1 cellular context compared by ENCODE assay signal in the genomic region with DNA sequence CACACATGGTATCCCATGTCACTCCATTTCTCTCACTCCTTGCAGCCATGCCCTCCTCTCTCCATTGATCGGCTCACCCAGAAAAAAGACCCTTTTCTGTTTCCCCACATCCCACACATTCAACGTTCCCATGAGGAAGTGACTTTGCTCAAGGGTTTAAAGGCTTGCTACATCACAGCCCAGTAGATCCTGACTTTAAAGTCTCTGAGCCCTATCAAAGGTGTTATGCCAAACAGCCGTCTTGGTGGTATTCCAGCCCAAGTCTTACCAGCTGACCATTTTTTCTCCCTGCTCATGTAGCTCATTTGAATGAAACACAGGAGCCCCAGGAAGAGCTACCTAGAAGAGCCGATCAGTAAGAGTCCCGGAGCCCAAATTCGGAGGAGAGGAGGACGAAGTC.
TF ChIP-seq lines count a peak whose summit lies in the region.

No MANE protein-coding gene starts in this region.

TF ChIP-seq in GM23338, 12 proteins besides CTCF, POLR2A, EP300 and RAD21:
- TF ChIP-seq EZH2phosphoT487 (IDR thresholded peaks at IDR 0.05; ENCODE audit: unreplicated experiment) (no peak), POLR2AphosphoS5 (IDR thresholded peaks at IDR 0.05; ENCODE audit: low read depth) (no peak), CREB1 (CRISPR knock-in tag; IDR thresholded peaks at IDR 0.05; ENCODE audit: low read depth) (no peak)
- TF ChIP-seq, protein P1, sequence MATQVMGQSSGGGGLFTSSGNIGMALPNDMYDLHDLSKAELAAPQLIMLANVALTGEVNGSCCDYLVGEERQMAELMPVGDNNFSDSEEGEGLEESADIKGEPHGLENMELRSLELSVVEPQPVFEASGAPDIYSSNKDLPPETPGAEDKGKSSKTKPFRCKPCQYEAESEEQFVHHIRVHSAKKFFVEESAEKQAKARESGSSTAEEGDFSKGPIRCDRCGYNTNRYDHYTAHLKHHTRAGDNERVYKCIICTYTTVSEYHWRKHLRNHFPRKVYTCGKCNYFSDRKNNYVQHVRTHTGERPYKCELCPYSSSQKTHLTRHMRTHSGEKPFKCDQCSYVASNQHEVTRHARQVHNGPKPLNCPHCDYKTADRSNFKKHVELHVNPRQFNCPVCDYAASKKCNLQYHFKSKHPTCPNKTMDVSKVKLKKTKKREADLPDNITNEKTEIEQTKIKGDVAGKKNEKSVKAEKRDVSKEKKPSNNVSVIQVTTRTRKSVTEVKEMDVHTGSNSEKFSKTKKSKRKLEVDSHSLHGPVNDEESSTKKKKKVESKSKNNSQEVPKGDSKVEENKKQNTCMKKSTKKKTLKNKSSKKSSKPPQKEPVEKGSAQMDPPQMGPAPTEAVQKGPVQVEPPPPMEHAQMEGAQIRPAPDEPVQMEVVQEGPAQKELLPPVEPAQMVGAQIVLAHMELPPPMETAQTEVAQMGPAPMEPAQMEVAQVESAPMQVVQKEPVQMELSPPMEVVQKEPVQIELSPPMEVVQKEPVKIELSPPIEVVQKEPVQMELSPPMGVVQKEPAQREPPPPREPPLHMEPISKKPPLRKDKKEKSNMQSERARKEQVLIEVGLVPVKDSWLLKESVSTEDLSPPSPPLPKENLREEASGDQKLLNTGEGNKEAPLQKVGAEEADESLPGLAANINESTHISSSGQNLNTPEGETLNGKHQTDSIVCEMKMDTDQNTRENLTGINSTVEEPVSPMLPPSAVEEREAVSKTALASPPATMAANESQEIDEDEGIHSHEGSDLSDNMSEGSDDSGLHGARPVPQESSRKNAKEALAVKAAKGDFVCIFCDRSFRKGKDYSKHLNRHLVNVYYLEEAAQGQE (IDR thresholded peaks at IDR 0.05; ENCODE audit: unreplicated experiment) = no peak
- TF ChIP-seq, protein P2, sequence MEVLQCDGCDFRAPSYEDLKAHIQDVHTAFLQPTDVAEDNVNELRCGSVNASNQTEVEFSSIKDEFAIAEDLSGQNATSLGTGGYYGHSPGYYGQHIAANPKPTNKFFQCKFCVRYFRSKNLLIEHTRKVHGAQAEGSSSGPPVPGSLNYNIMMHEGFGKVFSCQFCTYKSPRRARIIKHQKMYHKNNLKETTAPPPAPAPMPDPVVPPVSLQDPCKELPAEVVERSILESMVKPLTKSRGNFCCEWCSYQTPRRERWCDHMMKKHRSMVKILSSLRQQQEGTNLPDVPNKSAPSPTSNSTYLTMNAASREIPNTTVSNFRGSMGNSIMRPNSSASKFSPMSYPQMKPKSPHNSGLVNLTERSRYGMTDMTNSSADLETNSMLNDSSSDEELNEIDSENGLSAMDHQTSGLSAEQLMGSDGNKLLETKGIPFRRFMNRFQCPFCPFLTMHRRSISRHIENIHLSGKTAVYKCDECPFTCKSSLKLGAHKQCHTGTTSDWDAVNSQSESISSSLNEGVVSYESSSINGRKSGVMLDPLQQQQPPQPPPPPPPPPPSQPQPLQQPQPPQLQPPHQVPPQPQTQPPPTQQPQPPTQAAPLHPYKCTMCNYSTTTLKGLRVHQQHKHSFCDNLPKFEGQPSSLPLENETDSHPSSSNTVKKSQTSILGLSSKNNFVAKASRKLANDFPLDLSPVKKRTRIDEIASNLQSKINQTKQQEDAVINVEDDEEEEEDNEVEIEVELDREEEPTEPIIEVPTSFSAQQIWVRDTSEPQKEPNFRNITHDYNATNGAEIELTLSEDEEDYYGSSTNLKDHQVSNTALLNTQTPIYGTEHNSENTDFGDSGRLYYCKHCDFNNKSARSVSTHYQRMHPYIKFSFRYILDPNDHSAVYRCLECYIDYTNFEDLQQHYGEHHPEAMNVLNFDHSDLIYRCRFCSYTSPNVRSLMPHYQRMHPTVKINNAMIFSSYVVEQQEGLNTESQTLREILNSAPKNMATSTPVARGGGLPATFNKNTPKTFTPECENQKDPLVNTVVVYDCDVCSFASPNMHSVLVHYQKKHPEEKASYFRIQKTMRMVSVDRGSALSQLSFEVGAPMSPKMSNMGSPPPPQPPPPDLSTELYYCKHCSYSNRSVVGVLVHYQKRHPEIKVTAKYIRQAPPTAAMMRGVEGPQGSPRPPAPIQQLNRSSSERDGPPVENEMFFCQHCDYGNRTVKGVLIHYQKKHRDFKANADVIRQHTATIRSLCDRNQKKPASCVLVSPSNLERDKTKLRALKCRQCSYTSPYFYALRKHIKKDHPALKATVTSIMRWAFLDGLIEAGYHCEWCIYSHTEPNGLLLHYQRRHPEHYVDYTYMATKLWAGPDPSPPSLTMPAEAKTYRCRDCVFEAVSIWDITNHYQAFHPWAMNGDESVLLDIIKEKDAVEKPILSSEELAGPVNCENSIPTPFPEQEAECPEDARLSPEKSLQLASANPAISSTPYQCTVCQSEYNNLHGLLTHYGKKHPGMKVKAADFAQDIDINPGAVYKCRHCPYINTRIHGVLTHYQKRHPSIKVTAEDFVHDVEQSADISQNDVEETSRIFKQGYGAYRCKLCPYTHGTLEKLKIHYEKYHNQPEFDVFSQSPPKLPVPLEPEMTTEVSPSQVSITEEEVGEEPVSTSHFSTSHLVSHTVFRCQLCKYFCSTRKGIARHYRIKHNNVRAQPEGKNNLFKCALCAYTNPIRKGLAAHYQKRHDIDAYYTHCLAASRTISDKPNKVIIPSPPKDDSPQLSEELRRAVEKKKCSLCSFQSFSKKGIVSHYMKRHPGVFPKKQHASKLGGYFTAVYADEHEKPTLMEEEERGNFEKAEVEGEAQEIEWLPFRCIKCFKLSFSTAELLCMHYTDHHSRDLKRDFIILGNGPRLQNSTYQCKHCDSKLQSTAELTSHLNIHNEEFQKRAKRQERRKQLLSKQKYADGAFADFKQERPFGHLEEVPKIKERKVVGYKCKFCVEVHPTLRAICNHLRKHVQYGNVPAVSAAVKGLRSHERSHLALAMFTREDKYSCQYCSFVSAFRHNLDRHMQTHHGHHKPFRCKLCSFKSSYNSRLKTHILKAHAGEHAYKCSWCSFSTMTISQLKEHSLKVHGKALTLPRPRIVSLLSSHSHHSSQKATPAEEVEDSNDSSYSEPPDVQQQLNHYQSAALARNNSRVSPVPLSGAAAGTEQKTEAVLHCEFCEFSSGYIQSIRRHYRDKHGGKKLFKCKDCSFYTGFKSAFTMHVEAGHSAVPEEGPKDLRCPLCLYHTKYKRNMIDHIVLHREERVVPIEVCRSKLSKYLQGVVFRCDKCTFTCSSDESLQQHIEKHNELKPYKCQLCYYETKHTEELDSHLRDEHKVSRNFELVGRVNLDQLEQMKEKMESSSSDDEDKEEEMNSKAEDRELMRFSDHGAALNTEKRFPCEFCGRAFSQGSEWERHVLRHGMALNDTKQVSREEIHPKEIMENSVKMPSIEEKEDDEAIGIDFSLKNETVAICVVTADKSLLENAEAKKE (CRISPR knock-in tag; IDR thresholded peaks at IDR 0.05) = no peak
TF ChIP-seq in GM23338: peak in this region for 0.
